In the genomic region with DNA sequence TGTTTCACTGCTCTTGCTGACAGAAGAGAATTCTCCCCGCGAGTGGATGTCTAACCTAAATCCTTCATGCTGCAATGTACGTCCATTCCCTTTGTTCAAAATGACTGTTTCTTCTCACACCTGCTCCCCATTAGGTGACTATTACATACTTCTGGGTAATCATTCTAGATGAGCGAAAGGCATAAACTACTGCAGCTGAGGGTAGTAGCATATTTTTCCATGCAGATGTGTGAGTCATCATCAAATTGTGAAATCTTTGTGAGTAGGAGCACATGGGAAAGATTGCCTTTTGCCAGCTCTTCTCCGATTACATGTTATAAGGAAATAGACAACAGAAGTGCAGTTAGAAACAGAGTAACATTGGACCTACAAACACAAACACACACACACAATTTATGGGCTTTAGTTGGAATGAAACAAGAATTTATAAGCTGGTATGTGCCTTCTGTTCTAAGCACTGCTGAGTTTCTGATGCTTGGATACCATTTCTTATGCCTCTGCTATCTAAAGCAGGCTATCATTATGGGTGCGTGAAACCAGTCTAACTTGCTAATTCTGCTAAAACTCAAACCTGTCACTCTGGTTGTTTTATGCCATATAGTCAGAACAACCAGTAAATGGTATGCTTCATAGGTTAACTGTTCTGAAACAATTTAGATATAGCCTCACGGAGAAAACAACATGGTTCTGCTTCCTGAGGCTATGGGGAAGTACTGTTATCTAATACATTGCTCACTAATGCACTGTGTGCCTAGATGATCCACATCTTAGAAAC, we compare ENCODE assay signal across 9 cellular contexts.
DNase-seq lines count a peak whose midpoint lies in the region; ATAC-seq and TF ChIP-seq lines count a peak whose summit lies in the region.
"Had no signal": no experiment of that assay in that cellular context is flagged by ENCODE, and none has a peak within 500 bp of the region (broad histone marks: within the 10 kb centered on the region; RNA-seq: fewer than 3 reads in every experiment).

No MANE protein-coding gene starts in this region.

- H3K9me3 ChIP-seq in AG04450 (ENCODE audit: control insufficient read depth, insufficient read depth, low read length) (no peaks in the 10 kb centered on the region), mesenchymal stem cell (ENCODE audit: control insufficient read depth, low read length) (no peaks in the 10 kb centered on the region), endodermal cell (ENCODE audit: control insufficient read depth, low read length) (no peaks in the 10 kb centered on the region), ovary (no peaks in the 10 kb centered on the region)

- no peaks in the 10 kb centered on the region for H3K27me3 Mint-ChIP-seq in endodermal cell (ENCODE audit: insufficient read depth)

- no peak overlapping the region for H3K23ac ChIP-seq in mesenchymal stem cell (ENCODE audit: low read length in 2 of 2)

- intact Hi-C loops in ovary (cut with DNase I) = no loop called here

- H3K18ac ChIP-seq in mesenchymal stem cell (ENCODE audit: low read depth in 1 of 2, low read length in 2 of 2) = no peak overlapping the region

- H3K4me3 ChIP-seq in AG04450 (ENCODE audit: low read depth, low read length) (no peak overlapping the region), cardiac fibroblast (replicated peaks in 1 of 2; ENCODE audit: low read depth in 2 of 2, low read length in 2 of 2) (no peak overlapping the region), mesenchymal stem cell (ENCODE audit: insufficient read depth in 1 of 2, low read depth in 1 of 2, low read length in 2 of 2) (peak overlapping the region in 1 of 2 experiments; percentile 61), endodermal cell (ENCODE audit: low read length) (no peak overlapping the region), ovary (no peak overlapping the region)

- H2BK12ac ChIP-seq in mesenchymal stem cell (ENCODE audit: low read length in 2 of 2) = no peak overlapping the region

- no peak overlapping the region for H4K91ac ChIP-seq in mesenchymal stem cell (ENCODE audit: low read length)

- no peak overlapping the region for H3K27ac Mint-ChIP-seq in endodermal cell

- CTCF ChIA-PET in AG04450 (lab: Charles Lee) = no interaction called here

- H3K9ac ChIP-seq in mesenchymal stem cell (ENCODE audit: low read length) = peak overlapping the region; percentile 57
- H3K9ac ChIP-seq in endodermal cell (ENCODE audit: extremely low read depth, low read length, poor library complexity, severe bottlenecking) = no peak overlapping the region

- H3K4ac ChIP-seq in mesenchymal stem cell (ENCODE audit: low read depth in 1 of 2, low read length in 2 of 2) = no peak overlapping the region

- 85% methylated on average over 5 of the region's 7 CpGs for WGBS in mesenchymal stem cell
- 91 to 95% methylated on average over 6 to 7 of the region's 7 CpGs for WGBS in endodermal cell (ENCODE audit: insufficient coverage in 1 of 2, insufficient read length in 1 of 2), 2 experiments
- WGBS in ovary, 3 donors = 38 to 46% (median 43%) methylated on average over 7 of the region's 7 CpGs

- H2AFZ ChIP-seq in mesenchymal stem cell (ENCODE audit: low read depth, low read length) = no peak overlapping the region

- H3K79me1 ChIP-seq in mesenchymal stem cell (replicated peaks; ENCODE audit: low read length, poor library complexity, severe bottlenecking) = no peaks in the 10 kb centered on the region

- no peak for ATAC-seq in HG02938 (IDR thresholded peaks at IDR 0.05; ENCODE audit: unreplicated experiment)

- no peak overlapping the region for H4K8ac ChIP-seq in mesenchymal stem cell (ENCODE audit: low read length)

- TF ChIP-seq EP300 in ovary (IDR thresholded peaks at IDR 0.05) = no peak

- no peak overlapping the region for H3K4me2 ChIP-seq in mesenchymal stem cell (ENCODE audit: low read length, poor library complexity, severe bottlenecking)

- no peak overlapping the region for H3K14ac ChIP-seq in mesenchymal stem cell (ENCODE audit: low read length in 2 of 2)

- H3K27ac ChIP-seq in AG04450 (ENCODE audit: low read depth, low read length) (peak overlapping the region; percentile 22), mesenchymal stem cell (ENCODE audit: low read length, poor library complexity, severe bottlenecking) (no peak overlapping the region), endodermal cell (ENCODE audit: low read depth, low read length) (no peak overlapping the region), ovary (no peak overlapping the region)

- no peaks in the 10 kb centered on the region for H3K27me3 ChIP-seq in AG04450 (ENCODE audit: control insufficient read depth, insufficient read depth, low read length)
- H3K27me3 ChIP-seq in mesenchymal stem cell (ENCODE audit: control insufficient read depth in 1 of 2, insufficient read depth in 1 of 2, low read length in 2 of 2) = peaks cover 0 to 7% of the 10 kb centered on the region in 2 experiments
- H3K27me3 ChIP-seq in endodermal cell (ENCODE audit: control insufficient read depth, insufficient read depth, low read length, poor library complexity, severe bottlenecking) = no peaks in the 10 kb centered on the region
- no peaks in the 10 kb centered on the region for H3K27me3 ChIP-seq in ovary

- H3K36me3 Mint-ChIP-seq in endodermal cell (ENCODE audit: low read depth) = no peaks in the 10 kb centered on the region

- no peak for TF ChIP-seq POLR2A in ovary (IDR thresholded peaks at IDR 0.05)

- no peak overlapping the region for H3K4me3 Mint-ChIP-seq in endodermal cell

- POLR2A ChIA-PET in AG04450 (lab: Yijun Ruan, JAX) = interaction anchor here (0.6 kb wide), 1 partner anchor 887 kb away, joined by 4 read pairs; no protein-coding TSS in a partner anchor

- no peaks in the 10 kb centered on the region for H3K36me3 ChIP-seq in mesenchymal stem cell (ENCODE audit: control insufficient read depth in 1 of 2, insufficient read depth in 2 of 2, low read depth in 1 of 2, low read length in 2 of 2)
- H3K36me3 ChIP-seq in endodermal cell (ENCODE audit: control insufficient read depth, insufficient read depth, low read length) = no peaks in the 10 kb centered on the region
- H3K36me3 ChIP-seq in ovary = no peaks in the 10 kb centered on the region

- DNase-seq in AG04450 (ENCODE audit: low read depth, low spot score) (peak; percentile 66), HT1080 (ENCODE audit: low read depth) (peak; percentile 64), cardiac fibroblast (ENCODE audit: low read depth in 2 of 2) (peak; percentile 71 to 83), mesenchymal stem cell (peak; percentile 6), endodermal cell (no peak), cerebellum (ENCODE audit: low spot score) (no peak), ovary (no peak)
- DNase-seq: effector CD4-positive, alpha-beta T cell had no signal

- H2BK5ac ChIP-seq in mesenchymal stem cell (ENCODE audit: low read depth, low read length, poor library complexity, severe bottlenecking) = no peak overlapping the region

- H3K4me1 Mint-ChIP-seq in endodermal cell = peaks cover 2% of the 10 kb centered on the region

- TF ChIP-seq CTCF in AG04450 (IDR thresholded peaks at IDR 0.05; ENCODE audit: low read depth, low read length) (no peak), cardiac fibroblast (IDR thresholded peaks at IDR 0.05; ENCODE audit: low read depth, low read length) (no peak), endodermal cell (conservative IDR thresholded peaks at IDR 0.05) (no peak), ovary (IDR thresholded peaks at IDR 0.05) (no peak)

- no peak overlapping the region for H2BK15ac ChIP-seq in mesenchymal stem cell (ENCODE audit: low read depth, poor library complexity, severe bottlenecking)

- H2AK5ac ChIP-seq in mesenchymal stem cell (ENCODE audit: low read length, severe bottlenecking) = no peak overlapping the region

- no peaks in the 10 kb centered on the region for H3K4me1 ChIP-seq in mesenchymal stem cell (ENCODE audit: control insufficient read depth, insufficient read depth, low read depth, low read length)
- H3K4me1 ChIP-seq in endodermal cell (ENCODE audit: control insufficient read depth, insufficient read depth, low read length) = no peaks in the 10 kb centered on the region
- peaks cover 5% of the 10 kb centered on the region for H3K4me1 ChIP-seq in ovary (ENCODE audit: insufficient read depth)

- H3K9me3 Mint-ChIP-seq in endodermal cell = no peaks in the 10 kb centered on the region

- no peak overlapping the region for H2BK120ac ChIP-seq in mesenchymal stem cell (ENCODE audit: low read depth, low read length)

Comparison
In these comparisons a context has a peak if more than half of its experiments do, and no peak if none do; other contexts are left out.
1. DNase-seq: peak in AG04450 (single experiment), HT1080 (single experiment), cardiac fibroblast (2 of 2) and mesenchymal stem cell (single experiment); none in endodermal cell (single experiment), cerebellum (single experiment) and ovary (0 of 5).